Comparison of ENCODE assay signal across 2 cellular contexts in genomic region chr1:172915276-172915675, GRCh38.
TF ChIP-seq lines count a peak whose summit lies in the region.

No MANE protein-coding gene starts in this region.

TF ChIP-seq in SK-N-SH, 30 proteins besides CTCF, POLR2A, EP300 and RAD21 (continued from another document):
- TF ChIP-seq YY1 (IDR thresholded peaks at IDR 0.05; ENCODE audit: low read depth) (no peak), MEF2A (IDR thresholded peaks at IDR 0.05; ENCODE audit: borderline replicate concordance, low read depth) (no peak), GATA2 (CRISPR knock-in tag; IDR thresholded peaks at IDR 0.05) (no peak), REST (IDR thresholded peaks at IDR 0.05; ENCODE audit: low read depth, low read length) (no peak), GABPA (IDR thresholded peaks at IDR 0.05; ENCODE audit: low read depth) (no peak), ELF1 (IDR thresholded peaks at IDR 0.05) (no peak), USF1 (IDR thresholded peaks at IDR 0.05; ENCODE audit: borderline replicate concordance, low read depth) (no peak), JUND (IDR thresholded peaks at IDR 0.05) (no peak), NRF1 (IDR thresholded peaks at IDR 0.05; ENCODE audit: low read depth, low read length) (no peak), EZH2phosphoT487 (IDR thresholded peaks at IDR 0.05; ENCODE audit: borderline replicate concordance, low read depth) (no peak)
TF ChIP-seq in SK-N-SH: peak in this region for 0.

TF ChIP-seq in SK-N-SH treated with all-trans-retinoic acid at 6 μM for 48 hours, 23 proteins besides CTCF, POLR2A, EP300 and RAD21 (continued from another document):
- TF ChIP-seq ZNF70 (CRISPR knock-in tag; IDR thresholded peaks at IDR 0.05) (no peak), RARB (CRISPR knock-in tag; IDR thresholded peaks at IDR 0.05) (no peak), CSDC2 (CRISPR knock-in tag; IDR thresholded peaks at IDR 0.05) (no peak), PPARA (CRISPR knock-in tag; IDR thresholded peaks at IDR 0.05; ENCODE audit: borderline replicate concordance) (no peak), ZFP30 (CRISPR knock-in tag; IDR thresholded peaks at IDR 0.05) (no peak), TOX (CRISPR knock-in tag; IDR thresholded peaks at IDR 0.05; ENCODE audit: borderline replicate concordance) (no peak), ISL1 (CRISPR knock-in tag; IDR thresholded peaks at IDR 0.05) (no peak), ZFP3 (CRISPR knock-in tag; IDR thresholded peaks at IDR 0.05) (no peak), ZNF565 (CRISPR knock-in tag; conservative IDR thresholded peaks at IDR 0.05; ENCODE audit: low read depth) (no peak)
